Comparison of ENCODE assay signal across 16 cellular contexts in the genomic region with DNA sequence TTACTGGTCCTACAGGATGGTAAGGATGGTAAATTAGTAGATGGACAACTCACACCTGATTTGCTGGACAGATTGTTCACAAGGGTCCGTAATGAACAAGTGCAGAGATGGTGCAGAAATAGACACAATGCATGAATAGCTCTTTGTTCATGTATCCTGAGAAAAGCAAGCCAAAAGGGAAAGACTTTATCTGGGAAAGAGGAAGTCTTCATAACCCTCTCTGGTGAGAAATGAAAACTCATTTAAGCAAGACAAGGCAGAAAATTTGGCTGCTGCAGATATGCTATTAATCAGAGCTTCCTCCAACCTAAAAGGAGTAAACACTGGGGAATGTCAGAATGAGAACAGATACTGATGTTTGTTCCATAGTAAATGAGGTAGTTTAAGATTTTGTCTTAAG.
"Had no signal": no experiment of that assay in that cellular context is flagged by ENCODE, and none has a peak within 500 bp of the region (broad histone marks: within the 10 kb centered on the region; RNA-seq: fewer than 3 reads in every experiment).

No MANE protein-coding gene starts in this region.

- H3K27me3 Mint-ChIP-seq: activated naive CD8-positive, alpha-beta T cell treated with anti-CD3 and anti-CD28 coated beads for 36 hours; activated T-helper 17 cell treated with anti-CD3 and anti-CD28 coated beads, Interleukin-2, amount 50 U/mL, for 72 hours; central memory CD8-positive, alpha-beta T cell had no signal

- H3K27ac Mint-ChIP-seq: activated naive CD8-positive, alpha-beta T cell treated with anti-CD3 and anti-CD28 coated beads for 36 hours; activated T-helper 17 cell treated with anti-CD3 and anti-CD28 coated beads, Interleukin-2, amount 50 U/mL, for 72 hours; nephron had no signal

- DNase-seq: activated CD4-positive, alpha-beta T cell treated with anti-CD3 and anti-CD28 coated beads for 1 hour; activated naive CD4-positive, alpha-beta T cell; activated naive CD8-positive, alpha-beta T cell treated with anti-CD3 and anti-CD28 coated beads for 36 hours; amniotic stem cell; hippocampal formation; nucleus accumbens; posterior cingulate gyrus; stimulated activated naive CD8-positive, alpha-beta T cell treated with anti-CD3 and anti-CD28 coated beads, Interleukin-15, Interleukin-2, amounts not matched to agents 100 U/mL and 50 U/mL, for 24 hours; substantia nigra; tibial artery; WERI-Rb-1 had no signal

- H3K4me1 Mint-ChIP-seq: central memory CD8-positive, alpha-beta T cell had no signal

- ATAC-seq: activated T-helper 17 cell treated with anti-CD3 and anti-CD28 coated beads, Interleukin-2, amount 50 U/mL, for 72 hours; stimulated activated naive CD8-positive, alpha-beta T cell treated with anti-CD3 and anti-CD28 coated beads, Interleukin-15, Interleukin-2, amounts not matched to agents 100 U/mL and 50 U/mL, for 24 hours had no signal

- H3K36me3 Mint-ChIP-seq: activated naive CD8-positive, alpha-beta T cell treated with anti-CD3 and anti-CD28 coated beads for 36 hours had no signal

- H3K27ac ChIP-seq: esophagus muscularis mucosa, skin epidermis, tibial artery, WERI-Rb-1 had no signal

- H3K9me3 Mint-ChIP-seq: activated naive CD8-positive, alpha-beta T cell treated with anti-CD3 and anti-CD28 coated beads for 36 hours; activated T-helper 17 cell treated with anti-CD3 and anti-CD28 coated beads, Interleukin-2, amount 50 U/mL, for 72 hours; central memory CD8-positive, alpha-beta T cell; nephron had no signal

- H3K4me3 Mint-ChIP-seq: activated naive CD8-positive, alpha-beta T cell treated with anti-CD3 and anti-CD28 coated beads for 36 hours; activated T-helper 17 cell treated with anti-CD3 and anti-CD28 coated beads, Interleukin-2, amount 50 U/mL, for 72 hours; central memory CD8-positive, alpha-beta T cell; nephron had no signal
